Comparison of ENCODE assay signal across 1 cellular context in genomic region chr3:11014752-11015151, GRCh38.
TF ChIP-seq lines count a peak whose summit lies in the region.

No MANE protein-coding gene starts in this region.

TF ChIP-seq in H1, 55 proteins besides CTCF, POLR2A, EP300 and RAD21 (continued from another document):
- TF ChIP-seq BACH1 (IDR thresholded peaks at IDR 0.05; ENCODE audit: low read length), result no peak
- no peak for TF ChIP-seq SP2 (IDR thresholded peaks at IDR 0.05; ENCODE audit: low read length)
- TF ChIP-seq, protein P1, sequence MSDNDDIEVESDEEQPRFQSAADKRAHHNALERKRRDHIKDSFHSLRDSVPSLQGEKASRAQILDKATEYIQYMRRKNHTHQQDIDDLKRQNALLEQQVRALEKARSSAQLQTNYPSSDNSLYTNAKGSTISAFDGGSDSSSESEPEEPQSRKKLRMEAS (IDR thresholded peaks at IDR 0.05), result no peak
- TF ChIP-seq BCL11A (IDR thresholded peaks at IDR 0.05; ENCODE audit: low read depth in 2 of 2, low read length in 2 of 2), result no peak
- TF ChIP-seq JUN (IDR thresholded peaks at IDR 0.05; ENCODE audit: low read depth, low read length), result no peak
- TF ChIP-seq SIN3A (conservative IDR thresholded peaks at IDR 0.05 in 1 of 2, IDR thresholded peaks at IDR 0.05 in 1 of 2; ENCODE audit: low read depth in 1 of 2, low read length in 2 of 2), result no peak
- no peak for TF ChIP-seq CTBP2 (IDR thresholded peaks at IDR 0.05; ENCODE audit: borderline replicate concordance, insufficient read depth, insufficient read length, low read length)
- TF ChIP-seq EZH2 (IDR thresholded peaks at IDR 0.05; ENCODE audit: low read depth, low read length, severe bottlenecking), result no peak
- TF ChIP-seq KDM4A (IDR thresholded peaks at IDR 0.05; ENCODE audit: low read depth, low read length, severe bottlenecking), result no peak
- TF ChIP-seq TCF12 (IDR thresholded peaks at IDR 0.05; ENCODE audit: low read depth, low read length), result no peak
